In the genomic region with DNA sequence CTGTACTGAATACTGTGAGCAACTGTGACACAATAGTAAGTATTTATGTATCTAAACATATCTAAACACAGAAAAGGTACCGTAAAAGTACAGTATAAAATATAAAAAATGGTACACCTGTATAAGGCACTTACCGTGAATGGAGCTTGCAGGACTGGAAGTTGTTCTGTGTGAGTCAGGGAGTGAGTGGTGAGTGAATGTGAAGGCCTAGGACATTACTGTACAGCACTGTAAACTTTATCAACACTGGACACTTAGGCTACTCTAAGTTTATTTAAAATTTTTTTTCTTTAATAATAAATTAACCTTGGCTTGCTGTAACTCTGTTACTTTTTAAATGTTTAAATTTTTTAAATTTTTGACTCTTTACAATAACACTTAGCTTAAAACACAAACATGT, we compare ENCODE assay signal across 2 cellular contexts.
TF ChIP-seq lines count a peak whose summit lies in the region.

No MANE protein-coding gene starts in this region.

TF ChIP-seq in IMR-90, 13 proteins besides CTCF, POLR2A, EP300 and RAD21:
- TF ChIP-seq RFX5 (IDR thresholded peaks at IDR 0.05; ENCODE audit: low read depth, low read length), result no peak

TF ChIP-seq in K562, 482 proteins besides CTCF, POLR2A, EP300 and RAD21:
- TF ChIP-seq HDAC6 (IDR thresholded peaks at IDR 0.05; ENCODE audit: low read depth, low read length) (no peak), NEUROD1 (IDR thresholded peaks at IDR 0.05; ENCODE audit: borderline replicate concordance, low read depth, low read length, partially characterized antibody) (no peak), TCF7 (IDR thresholded peaks at IDR 0.05; ENCODE audit: borderline replicate concordance) (no peak), DLX4 (CRISPR knock-in tag; IDR thresholded peaks at IDR 0.05) (no peak), BRD9 (IDR thresholded peaks at IDR 0.05; ENCODE audit: low read depth, partially characterized antibody) (no peak), RFX5 (IDR thresholded peaks at IDR 0.05; ENCODE audit: low read depth, low read length) (no peak), HMGN3 (IDR thresholded peaks at IDR 0.05; ENCODE audit: borderline replicate concordance, extremely low read depth, insufficient read length, low read depth, low read length) (no peak), LCOR (CRISPR knock-in tag; IDR thresholded peaks at IDR 0.05) (no peak), RERE (CRISPR knock-in tag; IDR thresholded peaks at IDR 0.05; ENCODE audit: borderline replicate concordance) (no peak), KDM1A (IDR thresholded peaks at IDR 0.05) (no peak)
